ENCODE assay signal across 1 cellular context in the genomic region with DNA sequence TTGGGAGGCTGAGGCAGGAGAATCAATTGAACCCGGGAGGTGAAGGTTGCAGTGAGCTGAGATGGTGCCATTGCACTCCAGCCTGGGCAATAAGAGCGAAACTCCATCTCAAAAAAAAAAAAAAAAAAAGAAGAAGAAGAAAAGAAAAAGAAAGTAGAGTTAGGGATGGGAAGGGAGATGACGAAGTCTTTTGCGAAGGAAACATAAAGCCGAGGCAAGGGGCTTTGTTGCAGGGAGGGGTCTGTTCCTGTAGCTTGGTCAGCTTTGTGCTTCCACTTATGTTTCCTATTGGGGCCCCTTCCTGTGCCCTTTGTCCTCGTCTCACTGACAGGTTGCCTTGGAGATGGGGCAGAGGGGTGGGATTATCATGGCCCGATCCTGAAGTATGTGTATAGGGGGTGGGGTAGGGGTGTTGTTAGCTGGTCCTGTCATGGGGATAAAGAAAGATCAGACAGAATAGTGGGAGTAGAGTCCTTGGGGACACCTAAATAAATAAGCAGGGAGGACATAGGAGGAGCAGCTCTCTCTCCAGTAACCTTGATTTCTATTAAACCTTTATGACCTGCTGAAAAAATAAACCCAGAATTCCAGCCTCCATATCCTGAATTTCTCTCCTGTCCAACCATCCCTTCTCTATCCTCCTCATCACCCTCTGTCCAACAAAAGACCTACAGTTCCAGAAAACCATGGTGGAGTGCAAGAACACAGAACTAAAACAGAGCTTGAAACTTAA.
TF ChIP-seq lines count a peak whose summit lies in the region.

No MANE protein-coding gene starts in this region.

TF ChIP-seq in HepG2, 621 proteins besides CTCF, POLR2A, EP300 and RAD21 (continued from another document and continues in another):
- TF ChIP-seq, protein P1, sequence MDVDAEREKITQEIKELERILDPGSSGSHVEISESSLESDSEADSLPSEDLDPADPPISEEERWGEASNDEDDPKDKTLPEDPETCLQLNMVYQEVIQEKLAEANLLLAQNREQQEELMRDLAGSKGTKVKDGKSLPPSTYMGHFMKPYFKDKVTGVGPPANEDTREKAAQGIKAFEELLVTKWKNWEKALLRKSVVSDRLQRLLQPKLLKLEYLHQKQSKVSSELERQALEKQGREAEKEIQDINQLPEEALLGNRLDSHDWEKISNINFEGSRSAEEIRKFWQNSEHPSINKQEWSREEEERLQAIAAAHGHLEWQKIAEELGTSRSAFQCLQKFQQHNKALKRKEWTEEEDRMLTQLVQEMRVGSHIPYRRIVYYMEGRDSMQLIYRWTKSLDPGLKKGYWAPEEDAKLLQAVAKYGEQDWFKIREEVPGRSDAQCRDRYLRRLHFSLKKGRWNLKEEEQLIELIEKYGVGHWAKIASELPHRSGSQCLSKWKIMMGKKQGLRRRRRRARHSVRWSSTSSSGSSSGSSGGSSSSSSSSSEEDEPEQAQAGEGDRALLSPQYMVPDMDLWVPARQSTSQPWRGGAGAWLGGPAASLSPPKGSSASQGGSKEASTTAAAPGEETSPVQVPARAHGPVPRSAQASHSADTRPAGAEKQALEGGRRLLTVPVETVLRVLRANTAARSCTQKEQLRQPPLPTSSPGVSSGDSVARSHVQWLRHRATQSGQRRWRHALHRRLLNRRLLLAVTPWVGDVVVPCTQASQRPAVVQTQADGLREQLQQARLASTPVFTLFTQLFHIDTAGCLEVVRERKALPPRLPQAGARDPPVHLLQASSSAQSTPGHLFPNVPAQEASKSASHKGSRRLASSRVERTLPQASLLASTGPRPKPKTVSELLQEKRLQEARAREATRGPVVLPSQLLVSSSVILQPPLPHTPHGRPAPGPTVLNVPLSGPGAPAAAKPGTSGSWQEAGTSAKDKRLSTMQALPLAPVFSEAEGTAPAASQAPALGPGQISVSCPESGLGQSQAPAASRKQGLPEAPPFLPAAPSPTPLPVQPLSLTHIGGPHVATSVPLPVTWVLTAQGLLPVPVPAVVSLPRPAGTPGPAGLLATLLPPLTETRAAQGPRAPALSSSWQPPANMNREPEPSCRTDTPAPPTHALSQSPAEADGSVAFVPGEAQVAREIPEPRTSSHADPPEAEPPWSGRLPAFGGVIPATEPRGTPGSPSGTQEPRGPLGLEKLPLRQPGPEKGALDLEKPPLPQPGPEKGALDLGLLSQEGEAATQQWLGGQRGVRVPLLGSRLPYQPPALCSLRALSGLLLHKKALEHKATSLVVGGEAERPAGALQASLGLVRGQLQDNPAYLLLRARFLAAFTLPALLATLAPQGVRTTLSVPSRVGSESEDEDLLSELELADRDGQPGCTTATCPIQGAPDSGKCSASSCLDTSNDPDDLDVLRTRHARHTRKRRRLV (CRISPR knock-in tag; IDR thresholded peaks at IDR 0.05): no peak
- TF ChIP-seq ZC3H13 (CRISPR knock-in tag; IDR thresholded peaks at IDR 0.05) (no peak), ZNF615 (CRISPR knock-in tag; IDR thresholded peaks at IDR 0.05; ENCODE audit: borderline replicate concordance) (no peak), ZNF569 (CRISPR knock-in tag; IDR thresholded peaks at IDR 0.05; ENCODE audit: borderline replicate concordance) (no peak), HCFC1 (IDR thresholded peaks at IDR 0.05; ENCODE audit: low read depth, low read length) (no peak), SMC3 (IDR thresholded peaks at IDR 0.05; ENCODE audit: low read length) (peak; percentile 48; the same call in 1 of the 2 replicates), ZFP36L2 (CRISPR knock-in tag; IDR thresholded peaks at IDR 0.05) (no peak), REL (CRISPR knock-in tag; conservative IDR thresholded peaks at IDR 0.05) (no peak; the same call in 1 of the 2 replicates), ZNF790 (CRISPR knock-in tag; IDR thresholded peaks at IDR 0.05; ENCODE audit: borderline replicate concordance) (0 out of 2 replicates have a peak, but pooled peaks have one; percentile 23), ZNF776 (CRISPR knock-in tag; IDR thresholded peaks at IDR 0.05) (no peak), PCBP1 (IDR thresholded peaks at IDR 0.05; ENCODE audit: borderline replicate concordance, low read depth, low read length) (no peak), PRMT3 (CRISPR knock-in tag; IDR thresholded peaks at IDR 0.05; ENCODE audit: borderline replicate concordance, low read depth) (no peak), ZNF572 (CRISPR knock-in tag; IDR thresholded peaks at IDR 0.05) (no peak), CHD2 (IDR thresholded peaks at IDR 0.05; ENCODE audit: low read depth, low read length) (peak; percentile 62; the same call in 1 of the 2 replicates), ZNF383 (CRISPR knock-in tag; IDR thresholded peaks at IDR 0.05; ENCODE audit: borderline replicate concordance) (no peak), MXI1 (IDR thresholded peaks at IDR 0.05; ENCODE audit: borderline replicate concordance, low read depth, low read length) (peak; percentile 75; the same call in 1 of the 3 replicates), ETV6 (CRISPR knock-in tag; conservative IDR thresholded peaks at IDR 0.05) (peak; percentile 73; the same call in 1 of the 2 replicates), ZNF780A (CRISPR knock-in tag; IDR thresholded peaks at IDR 0.05) (no peak), HOXA3 (CRISPR knock-in tag; IDR thresholded peaks at IDR 0.05) (peak; percentile 44; the same call in 1 of the 2 replicates), BCL6 (CRISPR knock-in tag; IDR thresholded peaks at IDR 0.05) (peak; percentile 88), HNRNPK (IDR thresholded peaks at IDR 0.05; ENCODE audit: low read depth, low read length, poor library complexity, severe bottlenecking) (peak; percentile 91), JARID2 (CRISPR knock-in tag; IDR thresholded peaks at IDR 0.05; ENCODE audit: insufficient replicate concordance) (no peak), MIER3 (CRISPR knock-in tag; IDR thresholded peaks at IDR 0.05; ENCODE audit: borderline replicate concordance) (peak; percentile 46; the same call in 1 of the 2 replicates), ZNF124 (CRISPR knock-in tag; IDR thresholded peaks at IDR 0.05) (no peak), ZMYM2 (CRISPR knock-in tag; IDR thresholded peaks at IDR 0.05) (no peak), ZNF558 (CRISPR knock-in tag; IDR thresholded peaks at IDR 0.05; ENCODE audit: borderline replicate concordance) (no peak), NAIF1 (CRISPR knock-in tag; IDR thresholded peaks at IDR 0.05; ENCODE audit: borderline replicate concordance) (0 out of 2 replicates have a peak, but pooled peaks have one; percentile 53), POLR2G (IDR thresholded peaks at IDR 0.05; ENCODE audit: low read depth, low read length) (peak; percentile 72), NR2C2 (CRISPR knock-in tag; IDR thresholded peaks at IDR 0.05; ENCODE audit: borderline replicate concordance) (peak; percentile 77; the same call in 1 of the 2 replicates), FOXP1 (IDR thresholded peaks at IDR 0.05) (peak; percentile 47; the same call in 1 of the 2 replicates), FOXP1 (CRISPR knock-in tag; IDR thresholded peaks at IDR 0.05) (peak; percentile 83), YEATS4 (CRISPR knock-in tag; IDR thresholded peaks at IDR 0.05; ENCODE audit: borderline replicate concordance) (no peak; the same call in 1 of the 2 replicates), ZNF816 (CRISPR knock-in tag; IDR thresholded peaks at IDR 0.05; ENCODE audit: borderline replicate concordance) (no peak; the same call in 1 of the 2 replicates), SRSF1 (optimal IDR thresholded peaks at IDR 0.05; ENCODE audit: low read depth, low read length) (no peak), MYNN (CRISPR knock-in tag; IDR thresholded peaks at IDR 0.05; ENCODE audit: low read depth) (no peak), ZFP37 (CRISPR knock-in tag; IDR thresholded peaks at IDR 0.05; ENCODE audit: borderline replicate concordance) (peak; percentile 66), NPAS2 (CRISPR knock-in tag; IDR thresholded peaks at IDR 0.05; ENCODE audit: borderline replicate concordance) (no peak), ZNF282 (IDR thresholded peaks at IDR 0.05; ENCODE audit: partially characterized antibody) (no peak), ZNF256 (CRISPR knock-in tag; conservative IDR thresholded peaks at IDR 0.05) (no peak), ZFX (CRISPR knock-in tag; IDR thresholded peaks at IDR 0.05; ENCODE audit: low read depth) (no peak; the same call in 1 of the 2 replicates)
- TF ChIP-seq, protein P2, sequence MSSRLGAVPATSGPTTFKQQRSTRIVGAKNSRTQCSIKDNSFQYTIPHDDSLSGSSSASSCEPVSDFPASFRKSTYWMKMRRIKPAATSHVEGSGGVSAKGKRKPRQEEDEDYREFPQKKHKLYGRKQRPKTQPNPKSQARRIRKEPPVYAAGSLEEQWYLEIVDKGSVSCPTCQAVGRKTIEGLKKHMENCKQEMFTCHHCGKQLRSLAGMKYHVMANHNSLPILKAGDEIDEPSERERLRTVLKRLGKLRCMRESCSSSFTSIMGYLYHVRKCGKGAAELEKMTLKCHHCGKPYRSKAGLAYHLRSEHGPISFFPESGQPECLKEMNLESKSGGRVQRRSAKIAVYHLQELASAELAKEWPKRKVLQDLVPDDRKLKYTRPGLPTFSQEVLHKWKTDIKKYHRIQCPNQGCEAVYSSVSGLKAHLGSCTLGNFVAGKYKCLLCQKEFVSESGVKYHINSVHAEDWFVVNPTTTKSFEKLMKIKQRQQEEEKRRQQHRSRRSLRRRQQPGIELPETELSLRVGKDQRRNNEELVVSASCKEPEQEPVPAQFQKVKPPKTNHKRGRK (CRISPR knock-in tag; IDR thresholded peaks at IDR 0.05): no peak
- TF ChIP-seq, protein P3, sequence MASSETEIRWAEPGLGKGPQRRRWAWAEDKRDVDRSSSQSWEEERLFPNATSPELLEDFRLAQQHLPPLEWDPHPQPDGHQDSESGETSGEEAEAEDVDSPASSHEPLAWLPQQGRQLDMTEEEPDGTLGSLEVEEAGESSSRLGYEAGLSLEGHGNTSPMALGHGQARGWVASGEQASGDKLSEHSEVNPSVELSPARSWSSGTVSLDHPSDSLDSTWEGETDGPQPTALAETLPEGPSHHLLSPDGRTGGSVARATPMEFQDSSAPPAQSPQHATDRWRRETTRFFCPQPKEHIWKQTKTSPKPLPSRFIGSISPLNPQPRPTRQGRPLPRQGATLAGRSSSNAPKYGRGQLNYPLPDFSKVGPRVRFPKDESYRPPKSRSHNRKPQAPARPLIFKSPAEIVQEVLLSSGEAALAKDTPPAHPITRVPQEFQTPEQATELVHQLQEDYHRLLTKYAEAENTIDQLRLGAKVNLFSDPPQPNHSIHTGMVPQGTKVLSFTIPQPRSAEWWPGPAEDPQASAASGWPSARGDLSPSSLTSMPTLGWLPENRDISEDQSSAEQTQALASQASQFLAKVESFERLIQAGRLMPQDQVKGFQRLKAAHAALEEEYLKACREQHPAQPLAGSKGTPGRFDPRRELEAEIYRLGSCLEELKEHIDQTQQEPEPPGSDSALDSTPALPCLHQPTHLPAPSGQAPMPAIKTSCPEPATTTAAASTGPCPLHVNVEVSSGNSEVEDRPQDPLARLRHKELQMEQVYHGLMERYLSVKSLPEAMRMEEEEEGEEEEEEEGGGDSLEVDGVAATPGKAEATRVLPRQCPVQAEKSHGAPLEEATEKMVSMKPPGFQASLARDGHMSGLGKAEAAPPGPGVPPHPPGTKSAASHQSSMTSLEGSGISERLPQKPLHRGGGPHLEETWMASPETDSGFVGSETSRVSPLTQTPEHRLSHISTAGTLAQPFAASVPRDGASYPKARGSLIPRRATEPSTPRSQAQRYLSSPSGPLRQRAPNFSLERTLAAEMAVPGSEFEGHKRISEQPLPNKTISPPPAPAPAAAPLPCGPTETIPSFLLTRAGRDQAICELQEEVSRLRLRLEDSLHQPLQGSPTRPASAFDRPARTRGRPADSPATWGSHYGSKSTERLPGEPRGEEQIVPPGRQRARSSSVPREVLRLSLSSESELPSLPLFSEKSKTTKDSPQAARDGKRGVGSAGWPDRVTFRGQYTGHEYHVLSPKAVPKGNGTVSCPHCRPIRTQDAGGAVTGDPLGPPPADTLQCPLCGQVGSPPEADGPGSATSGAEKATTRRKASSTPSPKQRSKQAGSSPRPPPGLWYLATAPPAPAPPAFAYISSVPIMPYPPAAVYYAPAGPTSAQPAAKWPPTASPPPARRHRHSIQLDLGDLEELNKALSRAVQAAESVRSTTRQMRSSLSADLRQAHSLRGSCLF (CRISPR knock-in tag; IDR thresholded peaks at IDR 0.05; ENCODE audit: borderline replicate concordance): no peak
- TF ChIP-seq, protein P4, sequence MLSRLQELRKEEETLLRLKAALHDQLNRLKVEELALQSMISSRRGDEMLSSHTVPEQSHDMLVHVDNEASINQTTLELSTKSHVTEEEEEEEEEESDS (CRISPR knock-in tag; IDR thresholded peaks at IDR 0.05; ENCODE audit: borderline replicate concordance): no peak
- TF ChIP-seq, protein P5, sequence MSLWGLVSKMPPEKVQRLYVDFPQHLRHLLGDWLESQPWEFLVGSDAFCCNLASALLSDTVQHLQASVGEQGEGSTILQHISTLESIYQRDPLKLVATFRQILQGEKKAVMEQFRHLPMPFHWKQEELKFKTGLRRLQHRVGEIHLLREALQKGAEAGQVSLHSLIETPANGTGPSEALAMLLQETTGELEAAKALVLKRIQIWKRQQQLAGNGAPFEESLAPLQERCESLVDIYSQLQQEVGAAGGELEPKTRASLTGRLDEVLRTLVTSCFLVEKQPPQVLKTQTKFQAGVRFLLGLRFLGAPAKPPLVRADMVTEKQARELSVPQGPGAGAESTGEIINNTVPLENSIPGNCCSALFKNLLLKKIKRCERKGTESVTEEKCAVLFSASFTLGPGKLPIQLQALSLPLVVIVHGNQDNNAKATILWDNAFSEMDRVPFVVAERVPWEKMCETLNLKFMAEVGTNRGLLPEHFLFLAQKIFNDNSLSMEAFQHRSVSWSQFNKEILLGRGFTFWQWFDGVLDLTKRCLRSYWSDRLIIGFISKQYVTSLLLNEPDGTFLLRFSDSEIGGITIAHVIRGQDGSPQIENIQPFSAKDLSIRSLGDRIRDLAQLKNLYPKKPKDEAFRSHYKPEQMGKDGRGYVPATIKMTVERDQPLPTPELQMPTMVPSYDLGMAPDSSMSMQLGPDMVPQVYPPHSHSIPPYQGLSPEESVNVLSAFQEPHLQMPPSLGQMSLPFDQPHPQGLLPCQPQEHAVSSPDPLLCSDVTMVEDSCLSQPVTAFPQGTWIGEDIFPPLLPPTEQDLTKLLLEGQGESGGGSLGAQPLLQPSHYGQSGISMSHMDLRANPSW (CRISPR knock-in tag; IDR thresholded peaks at IDR 0.05; ENCODE audit: borderline replicate concordance): no peak
- TF ChIP-seq, protein P6, sequence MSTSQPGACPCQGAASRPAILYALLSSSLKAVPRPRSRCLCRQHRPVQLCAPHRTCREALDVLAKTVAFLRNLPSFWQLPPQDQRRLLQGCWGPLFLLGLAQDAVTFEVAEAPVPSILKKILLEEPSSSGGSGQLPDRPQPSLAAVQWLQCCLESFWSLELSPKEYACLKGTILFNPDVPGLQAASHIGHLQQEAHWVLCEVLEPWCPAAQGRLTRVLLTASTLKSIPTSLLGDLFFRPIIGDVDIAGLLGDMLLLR (CRISPR knock-in tag; IDR thresholded peaks at IDR 0.05): no peak
- TF ChIP-seq, protein P7, sequence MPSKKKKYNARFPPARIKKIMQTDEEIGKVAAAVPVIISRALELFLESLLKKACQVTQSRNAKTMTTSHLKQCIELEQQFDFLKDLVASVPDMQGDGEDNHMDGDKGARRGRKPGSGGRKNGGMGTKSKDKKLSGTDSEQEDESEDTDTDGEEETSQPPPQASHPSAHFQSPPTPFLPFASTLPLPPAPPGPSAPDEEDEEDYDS (CRISPR knock-in tag; IDR thresholded peaks at IDR 0.05): peak; percentile 84; the same call in 1 of the 2 replicates
